In the genomic region with DNA sequence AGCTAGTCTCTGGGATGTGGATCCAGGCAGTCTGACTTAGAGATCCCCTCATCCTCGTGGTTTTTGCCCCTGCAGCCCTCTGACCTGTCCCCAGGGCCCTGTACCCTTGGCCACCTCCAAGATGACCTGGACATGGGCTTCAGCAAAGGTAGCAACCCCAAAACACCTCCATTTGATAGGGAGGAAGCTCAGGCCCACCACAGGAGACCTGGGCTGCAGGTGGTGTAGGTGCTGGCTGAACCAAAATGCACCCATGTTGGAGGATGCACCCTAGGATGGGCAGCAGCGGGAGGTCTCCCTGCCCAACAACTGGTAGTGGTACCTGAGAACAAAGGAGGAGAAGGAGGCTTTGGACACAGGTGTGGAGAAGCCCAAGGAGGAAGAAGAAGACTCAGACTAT, we compare ENCODE assay signal across 27 cellular contexts.
"Had no signal": no experiment of that assay in that cellular context is flagged by ENCODE, and none has a peak within 500 bp of the region (broad histone marks: within the 10 kb centered on the region; RNA-seq: fewer than 3 reads in every experiment).

No MANE protein-coding gene starts in this region.

- H3K27me3 Mint-ChIP-seq: activated B cell treated with CpG ODN at 0.5 μM for 24 hours; activated CD4-positive, alpha-beta memory T cell treated with anti-CD3 and anti-CD28 coated beads, Interleukin-2, amount 10 ng/mL, durations not matched to agents 7 days and 5 days; activated naive CD4-positive, alpha-beta T cell treated with anti-CD3 and anti-CD28 coated beads, Interleukin-2, amount 10 ng/mL, durations not matched to agents 7 days and 5 days; activated naive CD8-positive, alpha-beta T cell treated with anti-CD3 and anti-CD28 coated beads, Interleukin-2, amount 10 ng/mL, durations not matched to agents 7 days and 5 days; activated T-cell treated with anti-CD3 and anti-CD28 coated beads, Interleukin-2, amount 50 U/mL, for 24 hours; brain; central memory CD8-positive, alpha-beta T cell; T-helper 17 cell had no signal

- H3K4me3 Mint-ChIP-seq: activated B cell treated with CpG ODN at 0.5 μM for 24 hours; activated CD4-positive, alpha-beta memory T cell treated with anti-CD3 and anti-CD28 coated beads, Interleukin-2, amount 10 ng/mL, durations not matched to agents 7 days and 5 days; activated naive CD4-positive, alpha-beta T cell treated with anti-CD3 and anti-CD28 coated beads, Interleukin-2, amount 10 ng/mL, durations not matched to agents 7 days and 5 days; activated naive CD8-positive, alpha-beta T cell treated with anti-CD3 and anti-CD28 coated beads, Interleukin-2, amount 10 ng/mL, durations not matched to agents 7 days and 5 days; activated T-cell treated with anti-CD3 and anti-CD28 coated beads, Interleukin-2, amount 50 U/mL, for 24 hours; activated T-cell treated with anti-CD3 and anti-CD28 coated beads, Interleukin-2, amount 50 U/mL, for 72 hours; brain; central memory CD8-positive, alpha-beta T cell; T-helper 17 cell; T-helper 2 cell treated with Interferon-gamma antibody and Interleukin-4, amounts not matched to agents 5 μg/mL and 100 μg/mL, for 36 hours had no signal

- H3K36me3 ChIP-seq: ascending aorta, breast epithelium, cardiac muscle cell, WERI-Rb-1 had no signal

- H3K4me3 ChIP-seq: ascending aorta, breast epithelium, cardiac muscle cell had no signal

- H3K27me3 ChIP-seq: ascending aorta, breast epithelium, cardiac muscle cell had no signal

- H3K27ac Mint-ChIP-seq: activated B cell treated with CpG ODN at 0.5 μM for 24 hours; activated CD4-positive, alpha-beta memory T cell treated with anti-CD3 and anti-CD28 coated beads, Interleukin-2, amount 10 ng/mL, durations not matched to agents 7 days and 5 days; activated naive CD4-positive, alpha-beta T cell treated with anti-CD3 and anti-CD28 coated beads, Interleukin-2, amount 10 ng/mL, durations not matched to agents 7 days and 5 days; activated naive CD4-positive, alpha-beta T cell treated with anti-CD3 and anti-CD28 coated beads, Interleukin-2, amount 50 U/mL, for 72 hours; activated naive CD8-positive, alpha-beta T cell treated with anti-CD3 and anti-CD28 coated beads, Interleukin-2, amount 10 ng/mL, durations not matched to agents 7 days and 5 days; activated T-cell treated with anti-CD3 and anti-CD28 coated beads, Interleukin-2, amount 50 U/mL, for 24 hours; activated T-cell treated with anti-CD3 and anti-CD28 coated beads, Interleukin-2, amount 50 U/mL, for 72 hours; brain; T-helper 17 cell; T-helper 2 cell treated with Interferon-gamma antibody and Interleukin-4, amounts not matched to agents 5 μg/mL and 100 μg/mL, for 36 hours had no signal

- H3K9me3 ChIP-seq: ascending aorta, breast epithelium had no signal

- H3K27ac ChIP-seq: ascending aorta, breast epithelium, cardiac muscle cell, epithelial cell of prostate, WERI-Rb-1 had no signal

- H3K4me1 ChIP-seq: ascending aorta, breast epithelium had no signal

- H3K36me3 Mint-ChIP-seq: activated naive CD4-positive, alpha-beta T cell treated with anti-CD3 and anti-CD28 coated beads, Interleukin-2, amount 10 ng/mL, durations not matched to agents 7 days and 5 days; activated naive CD4-positive, alpha-beta T cell treated with anti-CD3 and anti-CD28 coated beads, Interleukin-2, amount 50 U/mL, for 72 hours; activated naive CD8-positive, alpha-beta T cell treated with anti-CD3 and anti-CD28 coated beads, Interleukin-2, amount 10 ng/mL, durations not matched to agents 7 days and 5 days; brain had no signal

- DNase-seq: activated B cell treated with CpG ODN at 0.5 μM for 24 hours; activated CD4-positive, alpha-beta memory T cell treated with anti-CD3 and anti-CD28 coated beads, Interleukin-2, amount 10 ng/mL, durations not matched to agents 7 days and 5 days; activated CD4-positive, alpha-beta T cell treated with anti-CD3 and anti-CD28 coated beads for 48 hours; activated CD8-positive, alpha-beta memory T cell treated with anti-CD3 and anti-CD28 coated beads, Interleukin-2, amount 50 U/mL, for 48 hours; activated gamma-delta T cell; activated naive CD4-positive, alpha-beta T cell; activated naive CD4-positive, alpha-beta T cell treated with anti-CD3 and anti-CD28 coated beads, Interleukin-2, amount 10 ng/mL, durations not matched to agents 7 days and 5 days; activated naive CD8-positive, alpha-beta T cell treated with anti-CD3 and anti-CD28 coated beads, Interleukin-2, amount 10 ng/mL, durations not matched to agents 7 days and 5 days; activated T-cell treated with anti-CD3 and anti-CD28 coated beads for 4 hours; activated T-cell treated with anti-CD3 and anti-CD28 coated beads, Interleukin-2, amount 50 U/mL, for 24 hours; activated T-cell treated with anti-CD3 and anti-CD28 coated beads, Interleukin-2, amount 50 U/mL, for 72 hours; effector CD8-positive, alpha-beta T cell; foreskin fibroblast; T-helper 1 cell; T-helper 17 cell; T1000; WERI-Rb-1 had no signal

- ATAC-seq: activated CD4-positive, CD25-positive, alpha-beta regulatory T cell treated with anti-CD3 and anti-CD28 coated beads, Interleukin-2, amount 50 U/mL, for 24 hours; activated naive CD4-positive, alpha-beta T cell treated with anti-CD3 and anti-CD28 coated beads, Interleukin-2, amount 50 U/mL, for 72 hours; activated T-cell treated with anti-CD3 and anti-CD28 coated beads, Interleukin-2, amount 50 U/mL, for 72 hours; SK-N-SH treated with all-trans-retinoic acid at 6 μM for 48 hours; T-helper 17 cell had no signal

- H3K4me1 Mint-ChIP-seq: activated B cell treated with CpG ODN at 0.5 μM for 24 hours; activated CD4-positive, alpha-beta memory T cell treated with anti-CD3 and anti-CD28 coated beads, Interleukin-2, amount 10 ng/mL, durations not matched to agents 7 days and 5 days; activated naive CD4-positive, alpha-beta T cell treated with anti-CD3 and anti-CD28 coated beads, Interleukin-2, amount 10 ng/mL, durations not matched to agents 7 days and 5 days; activated naive CD8-positive, alpha-beta T cell treated with anti-CD3 and anti-CD28 coated beads, Interleukin-2, amount 10 ng/mL, durations not matched to agents 7 days and 5 days; brain; central memory CD8-positive, alpha-beta T cell; T-helper 17 cell had no signal
